16 cellular contexts compared by ENCODE assay signal in genomic region chr15:75131269-75131643, GRCh38.
A peak's percentile ranks its signal among the peaks of the same experiment; 100 is the strongest.
DNase-seq lines count a peak whose midpoint lies in the region; ATAC-seq, FAIRE-seq and TF ChIP-seq lines count a peak whose summit lies in the region.
"Had no signal": no experiment of that assay in that cellular context is flagged by ENCODE, and none has a peak within 500 bp of the region (broad histone marks: within the 10 kb centered on the region; RNA-seq: fewer than 3 reads in every experiment).

No MANE protein-coding gene starts in this region.

- H3K4me2 ChIP-seq in SK-N-SH, result no peak overlapping the region

- TF ChIP-seq CTCF in CD8-positive, alpha-beta T cell (IDR thresholded peaks at IDR 0.05), result no peak
- no peak for TF ChIP-seq CTCF in SK-N-SH (IDR thresholded peaks at IDR 0.05)

- H3K27me3 ChIP-seq in CD8-positive, alpha-beta T cell (ENCODE audit: insufficient read depth, low read length), result no peaks in the 10 kb centered on the region
- H3K27me3 ChIP-seq in SK-N-SH (ENCODE audit: insufficient read depth), result no peaks in the 10 kb centered on the region
- H3K27me3 ChIP-seq: brain microvascular endothelial cell, esophagus squamous epithelium, testis had no signal

- no peaks in the 10 kb centered on the region for H3K9me3 Mint-ChIP-seq in CD8-positive, alpha-beta T cell
- no peaks in the 10 kb centered on the region for H3K9me3 Mint-ChIP-seq in activated T-helper 2 cell treated with anti-CD3 and anti-CD28 coated beads, Interferon-gamma antibody, Interleukin-2, Interleukin-4, amounts not matched to agents 10 μg/mL and 5 μg/mL and 100 μg/mL, durations not matched to agents 14 hours and 24 hours and 36 hours
- H3K9me3 Mint-ChIP-seq in memory B cell, result no peaks in the 10 kb centered on the region

- no peak overlapping the region for H2AFZ ChIP-seq in SK-N-SH (ENCODE audit: low read depth)

- H3K36me3 Mint-ChIP-seq in CD8-positive, alpha-beta T cell, result no peaks in the 10 kb centered on the region
- no peaks in the 10 kb centered on the region for H3K36me3 Mint-ChIP-seq in activated T-helper 2 cell treated with anti-CD3 and anti-CD28 coated beads, Interferon-gamma antibody, Interleukin-2, Interleukin-4, amounts not matched to agents 10 μg/mL and 5 μg/mL and 100 μg/mL, durations not matched to agents 14 hours and 24 hours and 36 hours (ENCODE audit: low read depth)
- no peaks in the 10 kb centered on the region for H3K36me3 Mint-ChIP-seq in memory B cell

- H3K27me3 Mint-ChIP-seq in CD8-positive, alpha-beta T cell (ENCODE audit: low read depth), result no peaks in the 10 kb centered on the region
- no peaks in the 10 kb centered on the region for H3K27me3 Mint-ChIP-seq in activated T-helper 2 cell treated with anti-CD3 and anti-CD28 coated beads, Interferon-gamma antibody, Interleukin-2, Interleukin-4, amounts not matched to agents 10 μg/mL and 5 μg/mL and 100 μg/mL, durations not matched to agents 14 hours and 24 hours and 36 hours (ENCODE audit: low read depth)
- H3K27me3 Mint-ChIP-seq in memory B cell, result no peaks in the 10 kb centered on the region
- H3K27me3 Mint-ChIP-seq: progenitor cell of endocrine pancreas had no signal

- no peak overlapping the region for H3K27ac ChIP-seq in CD8-positive, alpha-beta T cell (ENCODE audit: low read depth, low read length)
- no peak overlapping the region for H3K27ac ChIP-seq in SK-N-SH (ENCODE audit: low read depth in 2 of 2, low read length in 1 of 2)
- H3K27ac ChIP-seq: brain microvascular endothelial cell, testis had no signal

- no peak for TF ChIP-seq EP300 in SK-N-SH (IDR thresholded peaks at IDR 0.05; ENCODE audit: borderline replicate concordance in 1 of 2, low read depth in 1 of 2, low read length in 1 of 2)

- peaks cover 18% of the 10 kb centered on the region for H3K4me1 Mint-ChIP-seq in CD8-positive, alpha-beta T cell (ENCODE audit: low read depth)
- H3K4me1 Mint-ChIP-seq in activated T-helper 2 cell treated with anti-CD3 and anti-CD28 coated beads, Interferon-gamma antibody, Interleukin-2, Interleukin-4, amounts not matched to agents 10 μg/mL and 5 μg/mL and 100 μg/mL, durations not matched to agents 14 hours and 24 hours and 36 hours (ENCODE audit: low read depth), result peaks cover 28% of the 10 kb centered on the region
- H3K4me1 Mint-ChIP-seq in memory B cell, result peaks cover 15% of the 10 kb centered on the region

- H3K4me3 Mint-ChIP-seq in CD8-positive, alpha-beta T cell, result peak overlapping the region; percentile 79
- peak overlapping the region; percentile 58 for H3K4me3 Mint-ChIP-seq in activated T-helper 2 cell treated with anti-CD3 and anti-CD28 coated beads, Interferon-gamma antibody, Interleukin-2, Interleukin-4, amounts not matched to agents 10 μg/mL and 5 μg/mL and 100 μg/mL, durations not matched to agents 14 hours and 24 hours and 36 hours (ENCODE audit: low read depth)
- peak overlapping the region; percentile 72 for H3K4me3 Mint-ChIP-seq in memory B cell

- H3K79me2 ChIP-seq in SK-N-SH (ENCODE audit: insufficient read depth), result no peaks in the 10 kb centered on the region

- DNase-seq in CD8-positive, alpha-beta T cell, result no peak
- DNase-seq in activated T-helper 2 cell treated with anti-CD3 and anti-CD28 coated beads, Interferon-gamma antibody, Interleukin-2, Interleukin-4, amounts not matched to agents 10 μg/mL and 5 μg/mL and 100 μg/mL, durations not matched to agents 14 hours and 24 hours and 36 hours (ENCODE audit: low spot score), result no peak
- no peak for DNase-seq in memory B cell (ENCODE audit: low spot score in 2 of 2)
- DNase-seq in SK-N-SH, result no peak
- DNase-seq in NCI-H526 treated with DMSO at 0.1 percent for 48 hours (lab: John Stamatoyannopoulos, UW), result no peak
- no peak for DNase-seq in activated effector memory CD4-positive, alpha-beta T cell treated with Interleukin-2 at 50 U/mL for 16 hours
- DNase-seq in frontal cortex (ENCODE audit: low spot score in 2 of 2), result no peak
- DNase-seq: activated CD4-positive, alpha-beta T cell treated with anti-CD3 and anti-CD28 coated beads, Interleukin-2, amount 50 U/mL, for 48 hours; brain microvascular endothelial cell; DMS79; esophagus squamous epithelium; stimulated activated CD4-positive, alpha-beta T cell treated with anti-CD3 and anti-CD28 coated beads, Interleukin-4, amount 100 ng/mL, for 4 hours; testis had no signal

- no peak overlapping the region for H3K9ac ChIP-seq in SK-N-SH

- H3K9me2 ChIP-seq in SK-N-SH, result no peaks in the 10 kb centered on the region

- CTCF ChIA-PET in CD8-positive, alpha-beta T cell (lab: Charles Lee), result interaction anchor here (0.8 kb wide), 1 partner anchor 19 kb away, joined by 3 read pairs; no protein-coding TSS in a partner anchor
- CTCF ChIA-PET in SK-N-SH (lab: Yijun Ruan, JAX), result no interaction called here

- TF ChIP-seq RAD21 in SK-N-SH (IDR thresholded peaks at IDR 0.05; ENCODE audit: low read length), result no peak

- no peak for FAIRE-seq in frontal cortex (lab: Jason Lieb, UNC)

- POLR2A ChIA-PET in CD8-positive, alpha-beta T cell (lab: Charles Lee), result no interaction called here
- POLR2A ChIA-PET in SK-N-SH (lab: Yijun Ruan, JAX), result no interaction called here

- no peak for ATAC-seq in CD8-positive, alpha-beta T cell
- ATAC-seq in HG03159 (IDR thresholded peaks at IDR 0.05; ENCODE audit: unreplicated experiment) (peak; percentile 12), memory B cell (ENCODE audit: low read depth) (peak; percentile 13)
- ATAC-seq: SK-N-SH treated with all-trans-retinoic acid at 6 μM for 48 hours had no signal

- H3K27ac Mint-ChIP-seq in CD8-positive, alpha-beta T cell, result no peak overlapping the region
- peak overlapping the region; percentile 69 for H3K27ac Mint-ChIP-seq in activated T-helper 2 cell treated with anti-CD3 and anti-CD28 coated beads, Interferon-gamma antibody, Interleukin-2, Interleukin-4, amounts not matched to agents 10 μg/mL and 5 μg/mL and 100 μg/mL, durations not matched to agents 14 hours and 24 hours and 36 hours
- H3K27ac Mint-ChIP-seq in memory B cell, result peak overlapping the region; percentile 81
- H3K27ac Mint-ChIP-seq: progenitor cell of endocrine pancreas had no signal

- H3K4me3 ChIP-seq in CD8-positive, alpha-beta T cell (ENCODE audit: low read depth, low read length), result no peak overlapping the region
- H3K4me3 ChIP-seq in SK-N-SH (ENCODE audit: low read depth in 2 of 2, low read length in 1 of 2), result no peak overlapping the region
- H3K4me3 ChIP-seq: esophagus squamous epithelium, testis had no signal

- H3K9me3 ChIP-seq in CD8-positive, alpha-beta T cell (ENCODE audit: low read length), result no peaks in the 10 kb centered on the region
- no peaks in the 10 kb centered on the region for H3K9me3 ChIP-seq in SK-N-SH
- H3K9me3 ChIP-seq: esophagus squamous epithelium, testis had no signal

- H3K36me3 ChIP-seq in CD8-positive, alpha-beta T cell (ENCODE audit: insufficient read depth, low read length), result no peaks in the 10 kb centered on the region
- no peaks in the 10 kb centered on the region for H3K36me3 ChIP-seq in SK-N-SH (replicated peaks in 1 of 2; ENCODE audit: control insufficient read depth in 1 of 2, insufficient read depth in 2 of 2, low read length in 1 of 2)
- H3K36me3 ChIP-seq: brain microvascular endothelial cell, esophagus squamous epithelium had no signal

- 91% methylated on average over 1 of the region's 1 CpG for WGBS in SK-N-SH (ENCODE audit: low lambda C conversion rate)

- intact Hi-C loops in CD8-positive, alpha-beta T cell (cut with DNase I, micrococcal nuclease), result no loop called here
- intact Hi-C loops in activated T-helper 2 cell treated with anti-CD3 and anti-CD28 coated beads, Interferon-gamma antibody, Interleukin-2, Interleukin-4, amounts not matched to agents 10 μg/mL and 5 μg/mL and 100 μg/mL, durations not matched to agents 14 hours and 24 hours and 36 hours (cut with micrococcal nuclease), result loop anchor here (1.0 to 5.0 kb wide), 6 partner anchors 23 to 88 kb away; no protein-coding TSS in a partner anchor

- H4K20me1 ChIP-seq in SK-N-SH (ENCODE audit: insufficient read depth), result no peaks in the 10 kb centered on the region

- H3K4me1 ChIP-seq in CD8-positive, alpha-beta T cell (ENCODE audit: insufficient read depth, low read length), result peaks cover 3% of the 10 kb centered on the region
- H3K4me1 ChIP-seq in SK-N-SH (ENCODE audit: control insufficient read depth in 1 of 2, insufficient read depth in 2 of 2, low read depth in 1 of 2, low read length in 1 of 2), result no peaks in the 10 kb centered on the region

- H3F3A ChIP-seq in SK-N-SH (replicated peaks; ENCODE audit: insufficient read depth), result no peaks in the 10 kb centered on the region

TF ChIP-seq in SK-N-SH, 30 proteins besides CTCF, POLR2A, EP300 and RAD21:
- no peak for TF ChIP-seq JUND (IDR thresholded peaks at IDR 0.05)
- no peak for TF ChIP-seq MAX (IDR thresholded peaks at IDR 0.05; ENCODE audit: low read depth)
- TF ChIP-seq FOSL2 (IDR thresholded peaks at IDR 0.05; ENCODE audit: borderline replicate concordance, low read depth), result no peak
- no peak for TF ChIP-seq FOXM1 (IDR thresholded peaks at IDR 0.05; ENCODE audit: low read depth)
